ENCODE assay signal across 17 cellular contexts in genomic region chr1:156098782-156099181, GRCh38. TPM values are rescaled to one million over a fixed set of nuclear protein-coding genes. Genes with fewer than 3 reads are reported as not detected.
DNase-seq lines count a peak whose midpoint lies in the region; ATAC-seq, FAIRE-seq and TF ChIP-seq lines count a peak whose summit lies in the region.
"Had no signal": no experiment of that assay in that cellular context is flagged by ENCODE, and none has a peak within 500 bp of the region (broad histone marks: within the 10 kb centered on the region; RNA-seq: fewer than 3 reads in every experiment).

No MANE protein-coding gene starts in this region.

- H3K9me3 Mint-ChIP-seq in activated CD8-positive, alpha-beta T cell treated with anti-CD3 and anti-CD28 coated beads for 36 hours: no peaks in the 10 kb centered on the region
- H3K9me3 Mint-ChIP-seq in activated CD8-positive, alpha-beta T cell treated with anti-CD3 and anti-CD28 coated beads, Interleukin-2, amount 10 ng/mL, durations not matched to agents 7 days and 5 days (ENCODE audit: insufficient read depth): no peaks in the 10 kb centered on the region
- peaks cover 0 to 3% (median 0%) of the 10 kb centered on the region in 5 donors for H3K9me3 Mint-ChIP-seq in CD8-positive, alpha-beta memory T cell
- H3K9me3 Mint-ChIP-seq in activated naive CD8-positive, alpha-beta T cell treated with anti-CD3 and anti-CD28 coated beads, Interleukin-2, amount 50 U/mL, for 24 hours: no peaks in the 10 kb centered on the region

- no peaks in the 10 kb centered on the region for H3K9me3 ChIP-seq in CD8-positive, alpha-beta memory T cell (ENCODE audit: low read length)
- H3K9me3 ChIP-seq: left ventricle myocardium inferior had no signal

- TF ChIP-seq CTCF in activated CD8-positive, alpha-beta T cell treated with anti-CD3 and anti-CD28 coated beads for 36 hours (IDR thresholded peaks at IDR 0.05): no peak

- peak overlapping the region; percentile 93 for H3K27ac Mint-ChIP-seq in activated CD8-positive, alpha-beta T cell treated with anti-CD3 and anti-CD28 coated beads for 36 hours
- no peak overlapping the region for H3K27ac Mint-ChIP-seq in activated CD8-positive, alpha-beta T cell treated with anti-CD3 and anti-CD28 coated beads, Interleukin-2, amount 10 ng/mL, durations not matched to agents 7 days and 5 days
- H3K27ac Mint-ChIP-seq in CD8-positive, alpha-beta memory T cell: peak overlapping the region; percentile 89 to 100 (median 99)
- H3K27ac Mint-ChIP-seq in activated naive CD8-positive, alpha-beta T cell treated with anti-CD3 and anti-CD28 coated beads, Interleukin-2, amount 50 U/mL, for 24 hours: peak overlapping the region; percentile 98

- no peak for DNase-seq in activated CD8-positive, alpha-beta T cell treated with anti-CD3 and anti-CD28 coated beads for 36 hours
- DNase-seq in activated CD8-positive, alpha-beta T cell treated with anti-CD3 and anti-CD28 coated beads, Interleukin-2, amount 10 ng/mL, durations not matched to agents 7 days and 5 days: no peak
- no peak for DNase-seq in CD8-positive, alpha-beta memory T cell
- DNase-seq in activated naive CD8-positive, alpha-beta T cell treated with anti-CD3 and anti-CD28 coated beads, Interleukin-2, amount 50 U/mL, for 24 hours: no peak
- DNase-seq in HPDE6-E6E7 (ENCODE audit: extremely low spot score): no peak
- no peak for DNase-seq in stimulated activated CD4-positive, alpha-beta T cell treated with anti-CD3 and anti-CD28 coated beads, Interleukin-4, amount 100 ng/mL, for 1 hour
- DNase-seq in frontal cortex (ENCODE audit: low spot score in 2 of 2): no peak
- DNase-seq: activated T-cell treated with anti-CD3 and anti-CD28 coated beads, Interleukin-2, amount 50 U/mL, for 1 hour; GM23248; Kasumi-1; left ventricle myocardium inferior; NCI-H345; SIG-M5 had no signal

- POLR2A ChIA-PET in activated CD8-positive, alpha-beta T cell treated with anti-CD3 and anti-CD28 coated beads for 36 hours (lab: Charles Lee): interaction anchor here (0.6 to 8.0 kb wide), 4 partner anchors 17 to 357 kb away, joined by 3 to 151 read pairs (median 50); partner anchors contain the start of gene LMNA
- POLR2A ChIA-PET in activated CD8-positive, alpha-beta T cell treated with anti-CD3 and anti-CD28 coated beads, Interleukin-2, amount 10 ng/mL, durations not matched to agents 7 days and 5 days (lab: Charles Lee): interaction anchor here (2.6 to 5.4 kb wide), 2 partner anchors 16 to 28 kb away, joined by 8 to 44 read pairs; partner anchors contain the start of gene LMNA
- POLR2A ChIA-PET in CD8-positive, alpha-beta memory T cell (lab: Charles Lee): no interaction called here

- no peak overlapping the region for H3K4me3 ChIP-seq in CD8-positive, alpha-beta memory T cell (ENCODE audit: low read length)
- no peak overlapping the region for H3K4me3 ChIP-seq in skin epidermis
- H3K4me3 ChIP-seq: GM23248, left ventricle myocardium inferior had no signal

- H3K4me1 ChIP-seq in CD8-positive, alpha-beta memory T cell (ENCODE audit: insufficient read depth, low read length): peaks cover 27% of the 10 kb centered on the region

- no peaks in the 10 kb centered on the region for H3K36me3 Mint-ChIP-seq in activated CD8-positive, alpha-beta T cell treated with anti-CD3 and anti-CD28 coated beads for 36 hours (ENCODE audit: low read depth)
- H3K36me3 Mint-ChIP-seq in activated CD8-positive, alpha-beta T cell treated with anti-CD3 and anti-CD28 coated beads, Interleukin-2, amount 10 ng/mL, durations not matched to agents 7 days and 5 days (ENCODE audit: low read depth): no peaks in the 10 kb centered on the region
- no peaks in the 10 kb centered on the region for H3K36me3 Mint-ChIP-seq in CD8-positive, alpha-beta memory T cell
- peaks cover 3% of the 10 kb centered on the region for H3K36me3 Mint-ChIP-seq in activated naive CD8-positive, alpha-beta T cell treated with anti-CD3 and anti-CD28 coated beads, Interleukin-2, amount 50 U/mL, for 24 hours (ENCODE audit: low read depth)

- no peak for ATAC-seq in activated CD8-positive, alpha-beta T cell treated with anti-CD3 and anti-CD28 coated beads for 36 hours
- ATAC-seq in activated CD8-positive, alpha-beta T cell treated with anti-CD3 and anti-CD28 coated beads, Interleukin-2, amount 10 ng/mL, durations not matched to agents 7 days and 5 days: no peak
- ATAC-seq in activated naive CD8-positive, alpha-beta T cell treated with anti-CD3 and anti-CD28 coated beads, Interleukin-2, amount 50 U/mL, for 24 hours: no peak

- peaks cover 56% of the 10 kb centered on the region for H3K4me1 Mint-ChIP-seq in activated CD8-positive, alpha-beta T cell treated with anti-CD3 and anti-CD28 coated beads for 36 hours (ENCODE audit: low read depth)
- peaks cover 45% of the 10 kb centered on the region for H3K4me1 Mint-ChIP-seq in activated CD8-positive, alpha-beta T cell treated with anti-CD3 and anti-CD28 coated beads, Interleukin-2, amount 10 ng/mL, durations not matched to agents 7 days and 5 days (ENCODE audit: low read depth)
- H3K4me1 Mint-ChIP-seq in CD8-positive, alpha-beta memory T cell: peaks cover 41 to 55% (median 46%) of the 10 kb centered on the region in 3 donors
- H3K4me1 Mint-ChIP-seq in activated naive CD8-positive, alpha-beta T cell treated with anti-CD3 and anti-CD28 coated beads, Interleukin-2, amount 50 U/mL, for 24 hours: peaks cover 77% of the 10 kb centered on the region

- no peak for FAIRE-seq in frontal cortex (lab: Jason Lieb, UNC)

- H3K4me3 Mint-ChIP-seq in activated CD8-positive, alpha-beta T cell treated with anti-CD3 and anti-CD28 coated beads for 36 hours: no peak overlapping the region
- H3K4me3 Mint-ChIP-seq in activated CD8-positive, alpha-beta T cell treated with anti-CD3 and anti-CD28 coated beads, Interleukin-2, amount 10 ng/mL, durations not matched to agents 7 days and 5 days: no peak overlapping the region
- peak overlapping the region in 1 of 7 donors; percentile 11 for H3K4me3 Mint-ChIP-seq in CD8-positive, alpha-beta memory T cell
- no peak overlapping the region for H3K4me3 Mint-ChIP-seq in activated naive CD8-positive, alpha-beta T cell treated with anti-CD3 and anti-CD28 coated beads, Interleukin-2, amount 50 U/mL, for 24 hours

- H3K27ac ChIP-seq in CD8-positive, alpha-beta memory T cell (ENCODE audit: low read depth, low read length): no peak overlapping the region
- H3K27ac ChIP-seq in skin epidermis: peak overlapping the region in 14 of 21 experiments; percentile 1 to 99 (median 76)
- H3K27ac ChIP-seq: epithelial cell of prostate, GM23248, HL-60 had no signal

- H3K36me3 ChIP-seq in CD8-positive, alpha-beta memory T cell (ENCODE audit: insufficient read depth, low read length): no peaks in the 10 kb centered on the region
- H3K36me3 ChIP-seq: left ventricle myocardium inferior had no signal

- CTCF ChIA-PET in activated CD8-positive, alpha-beta T cell treated with anti-CD3 and anti-CD28 coated beads for 36 hours (lab: Charles Lee): interaction anchor here (1.3 to 22.5 kb wide), 8 partner anchors 7 to 126 kb away, joined by 4 to 772 read pairs (median 14); partner anchors contain the start of gene LMNA
- CTCF ChIA-PET in activated CD8-positive, alpha-beta T cell treated with anti-CD3 and anti-CD28 coated beads, Interleukin-2, amount 10 ng/mL, durations not matched to agents 7 days and 5 days (lab: Charles Lee): interaction anchor here (0.7 to 17.6 kb wide), 9 partner anchors 8 to 260 kb away, joined by 3 to 534 read pairs (median 9); partner anchors contain the start of gene LMNA
- CTCF ChIA-PET in CD8-positive, alpha-beta memory T cell (lab: Charles Lee): interaction anchor here (5.2 to 22.4 kb wide), 3 partner anchors 9 to 126 kb away, joined by 43 to 702 read pairs (median 88); partner anchors contain the start of gene LMNA

- intact Hi-C loops in activated CD8-positive, alpha-beta T cell treated with anti-CD3 and anti-CD28 coated beads for 36 hours (cut with micrococcal nuclease): loop anchor here (10.0 kb wide), 1 partner anchor 126 kb away; no protein-coding TSS in a partner anchor

- H3K27me3 Mint-ChIP-seq in activated CD8-positive, alpha-beta T cell treated with anti-CD3 and anti-CD28 coated beads for 36 hours: peaks cover 13% of the 10 kb centered on the region
- H3K27me3 Mint-ChIP-seq in activated CD8-positive, alpha-beta T cell treated with anti-CD3 and anti-CD28 coated beads, Interleukin-2, amount 10 ng/mL, durations not matched to agents 7 days and 5 days (ENCODE audit: low read depth): peaks cover 38% of the 10 kb centered on the region
- peaks cover 0 to 5% of the 10 kb centered on the region in 2 donors for H3K27me3 Mint-ChIP-seq in CD8-positive, alpha-beta memory T cell
- H3K27me3 Mint-ChIP-seq in activated naive CD8-positive, alpha-beta T cell treated with anti-CD3 and anti-CD28 coated beads, Interleukin-2, amount 50 U/mL, for 24 hours: peaks cover 28% of the 10 kb centered on the region

- H3K27me3 ChIP-seq in CD8-positive, alpha-beta memory T cell (ENCODE audit: insufficient read depth, low read length, poor library complexity, severe bottlenecking): no peaks in the 10 kb centered on the region

RNA-seq across cellular contexts. Expression of gene LMNA, which starts 15.7 kb away (rescaled TPM):
- total RNA-seq in activated CD8-positive, alpha-beta T cell treated with anti-CD3 and anti-CD28 coated beads for 36 hours: 10 to 100 TPM; 51.8 to 56.6 TPM
- total RNA-seq in activated CD8-positive, alpha-beta T cell treated with anti-CD3 and anti-CD28 coated beads, Interleukin-2, amount 10 ng/mL, durations not matched to agents 7 days and 5 days: 10 to 100 TPM in 1 of 2 experiments, 1 to 10 TPM in 1; 8.5 to 10.3 TPM
- 100 to 1,000 TPM; 325 to 335 TPM for total RNA-seq in CD8-positive, alpha-beta memory T cell
- polyA plus RNA-seq in CD8-positive, alpha-beta memory T cell: 13.9 TPM
- 14.3 TPM for total RNA-seq in frontal cortex

RNA-seq across cellular contexts. Expression of gene MEX3A, which starts 16.5 kb away (rescaled TPM):
- under 1 TPM; 0.45 to 0.83 TPM for total RNA-seq in activated CD8-positive, alpha-beta T cell treated with anti-CD3 and anti-CD28 coated beads for 36 hours
- under 1 TPM; 0.05 TPM for total RNA-seq in activated CD8-positive, alpha-beta T cell treated with anti-CD3 and anti-CD28 coated beads, Interleukin-2, amount 10 ng/mL, durations not matched to agents 7 days and 5 days
- 1 to 10 TPM in 1 of 2 experiments, under 1 TPM in 1; 0.24 to 1.0 TPM for total RNA-seq in CD8-positive, alpha-beta memory T cell
- polyA plus RNA-seq in CD8-positive, alpha-beta memory T cell: not detected
- 43.2 TPM for total RNA-seq in frontal cortex

RNA-seq across cellular contexts. Expression of gene RAB25, which starts 37.8 kb away (rescaled TPM):
- under 1 TPM; 0.49 to 0.63 TPM for total RNA-seq in activated CD8-positive, alpha-beta T cell treated with anti-CD3 and anti-CD28 coated beads for 36 hours
- under 1 TPM in 1 of 2 experiments, not detected in 1; 0.50 TPM for total RNA-seq in activated CD8-positive, alpha-beta T cell treated with anti-CD3 and anti-CD28 coated beads, Interleukin-2, amount 10 ng/mL, durations not matched to agents 7 days and 5 days
- total RNA-seq in CD8-positive, alpha-beta memory T cell: not detected
- 0.76 TPM for polyA plus RNA-seq in CD8-positive, alpha-beta memory T cell
- total RNA-seq in frontal cortex: not detected
- total RNA-seq: G401, GM23248, left ventricle myocardium inferior had no signal
- polyA plus RNA-seq: GM23248 had no signal

RNA-seq across cellular contexts. Expression of gene LAMTOR2, which starts 44.2 kb away (rescaled TPM):
- 10 to 100 TPM; 48.9 to 49.4 TPM for total RNA-seq in activated CD8-positive, alpha-beta T cell treated with anti-CD3 and anti-CD28 coated beads for 36 hours
- total RNA-seq in activated CD8-positive, alpha-beta T cell treated with anti-CD3 and anti-CD28 coated beads, Interleukin-2, amount 10 ng/mL, durations not matched to agents 7 days and 5 days: 10 to 100 TPM; 72.4 to 74.1 TPM
- total RNA-seq in CD8-positive, alpha-beta memory T cell: 10 to 100 TPM; 61.9 to 67.4 TPM
- 134 TPM for polyA plus RNA-seq in CD8-positive, alpha-beta memory T cell
- 36.3 TPM for total RNA-seq in frontal cortex

RNA-seq across cellular contexts. Expression of gene UBQLN4, which starts 45.2 kb away (rescaled TPM):
- 10 to 100 TPM; 36.9 to 39.8 TPM for total RNA-seq in activated CD8-positive, alpha-beta T cell treated with anti-CD3 and anti-CD28 coated beads for 36 hours
- 10 to 100 TPM; 32.8 to 33.3 TPM for total RNA-seq in activated CD8-positive, alpha-beta T cell treated with anti-CD3 and anti-CD28 coated beads, Interleukin-2, amount 10 ng/mL, durations not matched to agents 7 days and 5 days
- 10 to 100 TPM; 59.4 to 61.9 TPM for total RNA-seq in CD8-positive, alpha-beta memory T cell
- polyA plus RNA-seq in CD8-positive, alpha-beta memory T cell: 15.6 TPM
- 28.5 TPM for total RNA-seq in frontal cortex

Comparison
In these comparisons a context has a peak if more than half of its experiments do, and no peak if none do; other contexts are left out.
1. RNA of gene LMNA, which starts 15.7 kb away (total RNA-seq): 325 to 335 TPM in CD8-positive, alpha-beta memory T cell; 51.8 to 56.6 TPM in activated CD8-positive, alpha-beta T cell treated with anti-CD3 and anti-CD28 coated beads for 36 hours, 14.3 TPM in frontal cortex (single experiment) and 8.5 to 10.3 TPM in activated CD8-positive, alpha-beta T cell treated with anti-CD3 and anti-CD28 coated beads, Interleukin-2, amount 10 ng/mL, durations not matched to agents 7 days and 5 days; every median in the first group is over 4 times any median in the second.
2. RNA of gene MEX3A, which starts 16.5 kb away (total RNA-seq): 43.2 TPM in frontal cortex (single experiment); 0.24 to 1.0 TPM in CD8-positive, alpha-beta memory T cell, 0.45 to 0.83 TPM in activated CD8-positive, alpha-beta T cell treated with anti-CD3 and anti-CD28 coated beads for 36 hours and 0.05 TPM in activated CD8-positive, alpha-beta T cell treated with anti-CD3 and anti-CD28 coated beads, Interleukin-2, amount 10 ng/mL, durations not matched to agents 7 days and 5 days; every median in the first group is over 10 times any median in the second.